In the genomic region with DNA sequence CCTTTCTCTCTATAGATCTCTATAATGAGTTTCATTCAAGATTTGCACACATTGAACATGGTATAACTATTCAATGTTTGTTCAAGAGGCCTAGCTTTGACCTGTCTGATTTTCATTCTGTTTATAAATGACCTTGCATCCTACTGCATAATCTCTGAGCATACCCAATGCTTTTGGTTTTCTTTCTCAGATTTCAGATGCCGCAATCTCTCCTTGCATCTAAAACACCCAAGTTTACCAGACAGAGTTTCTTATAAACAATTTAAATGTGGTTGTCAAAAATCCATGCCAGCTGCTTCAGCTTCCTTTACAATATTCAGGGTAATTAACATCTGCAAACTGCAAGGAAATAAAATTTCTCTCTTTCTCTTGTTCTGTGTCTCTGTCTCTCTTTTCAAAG, we compare ENCODE assay signal across 17 cellular contexts.
DNase-seq lines count a peak whose midpoint lies in the region; ATAC-seq and TF ChIP-seq lines count a peak whose summit lies in the region.
"Had no signal": no experiment of that assay in that cellular context is flagged by ENCODE, and none has a peak within 500 bp of the region (broad histone marks: within the 10 kb centered on the region; RNA-seq: fewer than 3 reads in every experiment).

No MANE protein-coding gene starts in this region.

- H3K27ac Mint-ChIP-seq in nephron (peak overlapping the region; percentile 47 to 77 (median 73)), mesothelial cell of epicardium (no peak overlapping the region)
- H3K27ac Mint-ChIP-seq: CD8-positive, alpha-beta memory T cell; GM23338; H9 had no signal

- no peaks in the 10 kb centered on the region for H3F3A ChIP-seq in smooth muscle cell (ENCODE audit: low read depth)

- peak overlapping the region; percentile 26 for H2AFZ ChIP-seq in smooth muscle cell (ENCODE audit: low read depth)
- H2AFZ ChIP-seq: GM23338 had no signal

- peak; percentile 19 for DNase-seq in M059J (ENCODE audit: low read depth)
- peak; percentile 60 for DNase-seq in fibroblast of gingiva (ENCODE audit: low read depth)
- DNase-seq in smooth muscle cell (lab: John Stamatoyannopoulos, UW; ENCODE audit: unreplicated experiment), result no peak
- DNase-seq in NCI-H2171 (lab: John Stamatoyannopoulos, UW), result no peak
- DNase-seq in mesothelial cell of epicardium (ENCODE audit: low spot score in 2 of 2, unreplicated experiment in 2 of 2), result no peak
- DNase-seq in left lung, result no peak
- DNase-seq: BE2C; Caco-2; CD8-positive, alpha-beta memory T cell; DND-41; GF-D8; H9 had no signal

- H3K9me3 ChIP-seq in smooth muscle cell (replicated peaks; ENCODE audit: low read depth) (no peaks in the 10 kb centered on the region), left lung (no peaks in the 10 kb centered on the region)
- H3K9me3 ChIP-seq: A549, BE2C, Caco-2 had no signal

- peaks cover 33% of the 10 kb centered on the region for H3K4me1 Mint-ChIP-seq in nephron
- H3K4me1 Mint-ChIP-seq in mesothelial cell of epicardium, result peaks cover 28% of the 10 kb centered on the region
- H3K4me1 Mint-ChIP-seq: CD8-positive, alpha-beta memory T cell; GM23338 had no signal

- H3K4me3 Mint-ChIP-seq in nephron, result no peak overlapping the region
- no peak overlapping the region for H3K4me3 Mint-ChIP-seq in mesothelial cell of epicardium
- H3K4me3 Mint-ChIP-seq: CD8-positive, alpha-beta memory T cell; GM23338; H9 had no signal

- no peak for TF ChIP-seq CTCF in nephron (IDR thresholded peaks at IDR 0.05; ENCODE audit: unreplicated experiment in 3 of 3)
- no peak for TF ChIP-seq CTCF in smooth muscle cell (IDR thresholded peaks at IDR 0.05; ENCODE audit: borderline replicate concordance, insufficient read depth, poor library complexity, severe bottlenecking)
- no peak for TF ChIP-seq CTCF in mesothelial cell of epicardium (IDR thresholded peaks at IDR 0.05; ENCODE audit: unreplicated experiment)
- no peak for TF ChIP-seq CTCF in left lung (IDR thresholded peaks at IDR 0.05)

- no peaks in the 10 kb centered on the region for H3K79me2 ChIP-seq in smooth muscle cell (ENCODE audit: low read depth)

- H3K27me3 Mint-ChIP-seq in nephron (ENCODE audit: low read depth) (no peaks in the 10 kb centered on the region), mesothelial cell of epicardium (ENCODE audit: low read depth) (no peaks in the 10 kb centered on the region)
- H3K27me3 Mint-ChIP-seq: CD8-positive, alpha-beta memory T cell had no signal

- H3K4me1 ChIP-seq in smooth muscle cell (ENCODE audit: low read depth) (peaks cover 5% of the 10 kb centered on the region), left lung (no peaks in the 10 kb centered on the region)
- H3K4me1 ChIP-seq: A549, BE2C, Caco-2 had no signal

- intact Hi-C loops in left lung (cut with DNase I), result no loop called here

- H3K4me2 ChIP-seq in smooth muscle cell, result no peak overlapping the region
- H3K4me2 ChIP-seq: A549, GM23338 had no signal

- H3K36me3 ChIP-seq in smooth muscle cell (ENCODE audit: low read depth) (no peaks in the 10 kb centered on the region), left lung (no peaks in the 10 kb centered on the region)
- H3K36me3 ChIP-seq: BE2C had no signal

- H3K27me3 ChIP-seq in smooth muscle cell (ENCODE audit: low read depth) (no peaks in the 10 kb centered on the region), left lung (no peaks in the 10 kb centered on the region)
- H3K27me3 ChIP-seq: BE2C had no signal

- H3K27ac ChIP-seq in smooth muscle cell (ENCODE audit: low read depth) (no peak overlapping the region), left lung (no peak overlapping the region)
- H3K27ac ChIP-seq: A549, C4-2B had no signal

- no peaks in the 10 kb centered on the region for H4K20me1 ChIP-seq in smooth muscle cell (ENCODE audit: low read depth)

- H3K9ac ChIP-seq in smooth muscle cell (ENCODE audit: low read depth), result no peak overlapping the region

- no peak for ATAC-seq in HG02642 (IDR thresholded peaks at IDR 0.05; ENCODE audit: poor library complexity, unreplicated experiment)
- ATAC-seq in left lung, result no peak
- ATAC-seq: A549, GM23338 had no signal

- no peaks in the 10 kb centered on the region for H3K9me3 Mint-ChIP-seq in nephron
- H3K9me3 Mint-ChIP-seq in mesothelial cell of epicardium, result no peaks in the 10 kb centered on the region
- H3K9me3 Mint-ChIP-seq: GM23338, H9 had no signal

- no peak overlapping the region for H3K4me3 ChIP-seq in smooth muscle cell
- H3K4me3 ChIP-seq in left lung, result no peak overlapping the region
- H3K4me3 ChIP-seq: A549, GM23338 had no signal

- H3K36me3 Mint-ChIP-seq in nephron (ENCODE audit: low read depth) (no peaks in the 10 kb centered on the region), mesothelial cell of epicardium (no peaks in the 10 kb centered on the region)
- H3K36me3 Mint-ChIP-seq: CD8-positive, alpha-beta memory T cell had no signal

- 88% methylated on average over 1 of the region's 1 CpG for WGBS in smooth muscle cell (ENCODE audit: low lambda C conversion rate)

Comparison
In these comparisons a context has a peak if more than half of its experiments do, and no peak if none do; other contexts are left out.
1. DNase-seq: peak in M059J (single experiment) and fibroblast of gingiva (single experiment); none in smooth muscle cell (single experiment), NCI-H2171 (single experiment), mesothelial cell of epicardium (0 of 2) and left lung (0 of 2).